ENCODE assay signal across 8 cellular contexts in genomic region chr5:141951341-141951781, GRCh38. TPM values are rescaled to one million over a fixed set of nuclear protein-coding genes. Genes with fewer than 3 reads are reported as not detected.
DNase-seq lines count a peak whose midpoint lies in the region; ATAC-seq, FAIRE-seq and TF ChIP-seq lines count a peak whose summit lies in the region.

No MANE protein-coding gene starts in this region.

- CTCF ChIA-PET in PC-9 (lab: Charles Lee): no interaction called here

- no peak for FAIRE-seq in RCC 7860 (lab: Jason Lieb, UNC)

- TF ChIP-seq CTCF in GM12873 (IDR thresholded peaks at IDR 0.05; ENCODE audit: insufficient read depth, low read depth, low read length, missing control alignments) (peak; percentile 74), PC-9 (conservative IDR thresholded peaks at IDR 0.05) (peak; percentile 46), psoas muscle (IDR thresholded peaks at IDR 0.05) (peak; percentile 17)

- H3K4me1 ChIP-seq in PC-9 (replicated peaks; ENCODE audit: insufficient read depth) (no peaks in the 10 kb centered on the region), psoas muscle (no peaks in the 10 kb centered on the region)

- no peaks in the 10 kb centered on the region for H3F3A ChIP-seq in PC-9 (ENCODE audit: insufficient read depth, low read depth)

- no peak overlapping the region for H2AFZ ChIP-seq in PC-9

- no peaks in the 10 kb centered on the region for H3K79me2 ChIP-seq in PC-9 (ENCODE audit: low read depth)

- H3K27me3 ChIP-seq in PC-9 (ENCODE audit: insufficient read depth, low read depth): no peaks in the 10 kb centered on the region
- H3K27me3 ChIP-seq in psoas muscle (ENCODE audit: insufficient read depth in 3 of 3, low read length in 2 of 3): peaks cover 0 to 4% (median 3%) of the 10 kb centered on the region in 3 donors

- POLR2A ChIA-PET in PC-9 (lab: Charles Lee; ENCODE audit: unreplicated experiment): no interaction called here

- DNase-seq in PC-9 (no peak), psoas muscle (no peak), hippocampal formation (lab: John Stamatoyannopoulos, UW) (no peak), RCC 7860 (ENCODE audit: low spot score) (no peak), GM03348 (ENCODE audit: low spot score) (no peak)

- WGBS in psoas muscle, 3 donors: 25 to 38% (median 31%) methylated on average over 9 of the region's 9 CpGs

- BruUV-seq in PC-9 (replicated peaks; lab: Mats Ljungman, UMichigan): no TSS peak

- ATAC-seq in GM21737 (IDR thresholded peaks at IDR 0.05; ENCODE audit: unreplicated experiment) (peak; percentile 86), psoas muscle (peak in 2 of 4 donors; percentile 26 to 33)

- H3K4me3 ChIP-seq in PC-9 (no peak overlapping the region), psoas muscle (peak overlapping the region; percentile 32)

- H4K20me1 ChIP-seq in PC-9 (ENCODE audit: insufficient read depth): no peaks in the 10 kb centered on the region

- H3K36me3 ChIP-seq in PC-9 (ENCODE audit: low read depth) (no peaks in the 10 kb centered on the region), psoas muscle (ENCODE audit: insufficient read depth in 1 of 2, low read depth in 1 of 2) (no peaks in the 10 kb centered on the region)

- H3K27ac ChIP-seq in PC-9 (no peak overlapping the region), cingulate gyrus (ENCODE audit: low read depth, low read length) (peak overlapping the region; percentile 42), psoas muscle (no peak overlapping the region)

- intact Hi-C loops in PC-9 (cut with micrococcal nuclease; ENCODE audit: unreplicated experiment): no loop called here
- intact Hi-C loops in psoas muscle (cut with DNase I): loop anchor here in 1 of 2 donors (5.0 kb wide), 1 partner anchor 69 kb away; no protein-coding TSS in a partner anchor

- H3K9me3 ChIP-seq in PC-9 (ENCODE audit: insufficient read depth, low read depth) (no peaks in the 10 kb centered on the region), psoas muscle (no peaks in the 10 kb centered on the region)

- H3K4me2 ChIP-seq in PC-9: no peak overlapping the region

- H3K9me2 ChIP-seq in PC-9 (ENCODE audit: insufficient read depth): no peaks in the 10 kb centered on the region

RNA-seq across cellular contexts. Expression of gene PCDH12, which starts 6.6 kb away (rescaled TPM):
- total RNA-seq in PC-9 (2021): not detected in 2 replicates
- 1 to 10 TPM; 2.7 to 6.0 (median 3.4) TPM for total RNA-seq in psoas muscle
- polyA plus RNA-seq in psoas muscle: 1 to 10 TPM; 1.4 to 1.6 (median 1.5) TPM

RNA-seq across cellular contexts. Expression of gene RNF14, which starts 17.5 kb away (rescaled TPM):
- total RNA-seq in PC-9 (2021) (26.6 and 29.7 TPM in 2 replicates), psoas muscle (10 to 100 TPM; 54.1 to 89.6 (median 71.8) TPM)
- polyA plus RNA-seq in psoas muscle: 100 to 1,000 TPM in 1 of 3 donors, 10 to 100 TPM in 2; 44.1 to 137 (median 77.9) TPM

RNA-seq across cellular contexts. Expression of gene DELE1, which starts 27.7 kb away (rescaled TPM):
- total RNA-seq in PC-9 (2021) (68.5 and 80.8 TPM in 2 replicates), psoas muscle (10 to 100 TPM; 40.5 to 65.5 (median 53.3) TPM)
- 10 to 100 TPM; 23.1 to 38.2 (median 35.7) TPM for polyA plus RNA-seq in psoas muscle

Comparison
In these comparisons a context has a peak if more than half of its experiments do, and no peak if none do; other contexts are left out.
1. CTCF ChIP-seq: peak in every context shown above with its lines; median percentile 74 in GM12873; 46 in PC-9; 17 in psoas muscle.